In the genomic region with DNA sequence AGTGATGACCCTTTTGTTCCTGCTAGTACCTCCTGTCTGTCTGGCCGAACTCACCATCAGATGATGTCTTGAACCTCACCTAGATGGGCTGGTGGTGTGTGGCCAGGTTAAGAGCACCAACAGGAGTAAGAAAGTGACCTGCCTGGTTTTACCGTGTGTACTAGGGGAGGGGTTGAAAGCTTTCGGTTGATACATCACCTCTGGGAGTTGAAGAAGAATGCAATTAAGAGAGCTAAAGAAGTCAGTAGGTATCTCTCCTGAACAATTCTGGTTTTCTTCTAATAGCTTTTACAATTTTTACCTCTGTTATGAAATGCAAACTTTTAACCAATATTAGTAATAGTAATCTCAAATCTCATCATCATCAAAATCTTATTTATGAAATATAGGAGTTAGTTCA, we compare ENCODE assay signal across 10 cellular contexts. TPM values are rescaled to one million over a fixed set of nuclear protein-coding genes. Genes with fewer than 3 reads are reported as not detected.
"Had no signal": no experiment of that assay in that cellular context is flagged by ENCODE, and none has a peak within 500 bp of the region (broad histone marks: within the 10 kb centered on the region; RNA-seq: fewer than 3 reads in every experiment).

A gene with protein sequence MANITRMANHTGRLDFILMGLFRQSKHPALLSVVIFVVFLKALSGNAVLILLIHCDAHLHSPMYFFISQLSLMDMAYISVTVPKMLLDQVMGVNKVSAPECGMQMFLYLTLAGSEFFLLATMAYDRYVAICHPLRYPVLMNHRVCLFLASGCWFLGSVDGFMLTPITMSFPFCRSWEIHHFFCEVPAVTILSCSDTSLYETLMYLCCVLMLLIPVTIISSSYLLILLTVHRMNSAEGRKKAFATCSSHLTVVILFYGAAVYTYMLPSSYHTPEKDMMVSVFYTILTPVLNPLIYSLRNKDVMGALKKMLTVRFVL (minus strand): TSS at position 101 of the 400 bp plus-strand sequence. CDS start 3,281 bp downstream, outside the sequence.

RNA-seq across cellular contexts. Expression of the gene that starts here (rescaled TPM):
- total RNA-seq: OCI-LY7, PC-3, PC-9, Peyer's patch, Right ventricle myocardium inferior, Right ventricle myocardium superior, RPMI7951, SJCRH30, SJSA1, SK-MEL-5 had no signal
